1 cellular context compared by ENCODE assay signal in the genomic region with DNA sequence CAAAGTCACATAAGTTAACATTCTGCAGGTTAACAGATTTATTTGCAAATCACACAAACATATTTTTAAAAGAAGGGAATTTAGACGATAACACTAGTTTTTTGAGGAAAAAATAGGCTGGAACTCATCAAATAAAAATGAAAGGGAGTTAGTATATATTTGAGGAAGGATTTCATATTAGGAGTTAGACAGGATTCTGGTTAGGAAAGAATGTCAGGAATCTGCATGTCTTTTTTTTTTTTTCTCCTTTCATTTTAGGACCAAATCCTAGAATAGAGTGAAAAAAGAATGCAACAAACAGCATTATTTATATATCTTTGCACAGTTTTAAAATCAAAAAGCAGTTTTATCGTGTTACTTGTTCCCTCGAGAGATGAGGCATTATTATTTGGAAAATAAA.
TF ChIP-seq lines count a peak whose summit lies in the region.

No MANE protein-coding gene starts in this region.

TF ChIP-seq in A549, 52 proteins besides CTCF, POLR2A, EP300 and RAD21 (continued from another document):
- TF ChIP-seq, protein P1, sequence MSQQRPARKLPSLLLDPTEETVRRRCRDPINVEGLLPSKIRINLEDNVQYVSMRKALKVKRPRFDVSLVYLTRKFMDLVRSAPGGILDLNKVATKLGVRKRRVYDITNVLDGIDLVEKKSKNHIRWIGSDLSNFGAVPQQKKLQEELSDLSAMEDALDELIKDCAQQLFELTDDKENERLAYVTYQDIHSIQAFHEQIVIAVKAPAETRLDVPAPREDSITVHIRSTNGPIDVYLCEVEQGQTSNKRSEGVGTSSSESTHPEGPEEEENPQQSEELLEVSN (IDR thresholded peaks at IDR 0.05; ENCODE audit: borderline replicate concordance, low read depth): no peak
- TF ChIP-seq BHLHE40 (IDR thresholded peaks at IDR 0.05; ENCODE audit: low read depth, low read length): no peak
- no peak for TF ChIP-seq HEYL (CRISPR knock-in tag; IDR thresholded peaks at IDR 0.05)
- TF ChIP-seq, protein P2, sequence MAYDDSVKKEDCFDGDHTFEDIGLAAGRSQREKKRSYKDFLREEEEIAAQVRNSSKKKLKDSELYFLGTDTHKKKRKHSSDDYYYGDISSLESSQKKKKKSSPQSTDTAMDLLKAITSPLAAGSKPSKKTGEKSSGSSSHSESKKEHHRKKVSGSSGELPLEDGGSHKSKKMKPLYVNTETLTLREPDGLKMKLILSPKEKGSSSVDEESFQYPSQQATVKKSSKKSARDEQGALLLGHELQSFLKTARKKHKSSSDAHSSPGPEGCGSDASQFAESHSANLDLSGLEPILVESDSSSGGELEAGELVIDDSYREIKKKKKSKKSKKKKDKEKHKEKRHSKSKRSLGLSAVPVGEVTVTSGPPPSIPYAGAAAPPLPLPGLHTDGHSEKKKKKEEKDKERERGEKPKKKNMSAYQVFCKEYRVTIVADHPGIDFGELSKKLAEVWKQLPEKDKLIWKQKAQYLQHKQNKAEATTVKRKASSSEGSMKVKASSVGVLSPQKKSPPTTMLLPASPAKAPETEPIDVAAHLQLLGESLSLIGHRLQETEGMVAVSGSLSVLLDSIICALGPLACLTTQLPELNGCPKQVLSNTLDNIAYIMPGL (CRISPR knock-in tag; IDR thresholded peaks at IDR 0.05; ENCODE audit: borderline replicate concordance): no peak
- no peak for TF ChIP-seq JUN (IDR thresholded peaks at IDR 0.05)
- TF ChIP-seq GATA3 (IDR thresholded peaks at IDR 0.05; ENCODE audit: borderline replicate concordance): no peak
- no peak for TF ChIP-seq CHD2 (IDR thresholded peaks at IDR 0.05; ENCODE audit: low read length, partially characterized antibody)
- TF ChIP-seq PHF8 (IDR thresholded peaks at IDR 0.05; ENCODE audit: borderline replicate concordance, low read depth): no peak
- TF ChIP-seq NR3C1 (IDR thresholded peaks at IDR 0.05): no peak
- no peak for TF ChIP-seq FOXS1 (CRISPR knock-in tag; IDR thresholded peaks at IDR 0.05)
- TF ChIP-seq ELK1 (IDR thresholded peaks at IDR 0.05; ENCODE audit: low read depth, low read length): no peak
- no peak for TF ChIP-seq RNF2 (IDR thresholded peaks at IDR 0.05; ENCODE audit: borderline replicate concordance, low read depth)
